Comparison of ENCODE assay signal across 26 cellular contexts in genomic region chr22:36560001-36560400, GRCh38. TPM values are rescaled to one million over a fixed set of nuclear protein-coding genes. Genes with fewer than 3 reads are reported as not detected.
A peak's percentile ranks its signal among the peaks of the same experiment; 100 is the strongest.
DNase-seq lines count a peak whose midpoint lies in the region; ATAC-seq, FAIRE-seq and TF ChIP-seq lines count a peak whose summit lies in the region.
"Had no signal": no experiment of that assay in that cellular context is flagged by ENCODE, and none has a peak within 500 bp of the region (broad histone marks: within the 10 kb centered on the region; RNA-seq: fewer than 3 reads in every experiment).

No MANE protein-coding gene starts in this region.

- H3K4me2 ChIP-seq in GM12878 (ENCODE audit: control insufficient read depth, insufficient read depth) (no peak overlapping the region), H1 (ENCODE audit: insufficient read depth in 1 of 2, low read depth in 2 of 2, low read length in 2 of 2) (no peak overlapping the region)
- H3K4me2 ChIP-seq: BLaER1 had no signal

- peaks cover 2% of the 10 kb centered on the region for H3K36me3 Mint-ChIP-seq in T-helper 17 cell (ENCODE audit: low read depth)
- H3K36me3 Mint-ChIP-seq: CD14-positive monocyte; CD4-positive, alpha-beta memory T cell; CD4-positive, CD25-positive, alpha-beta regulatory T cell; CD8-positive, alpha-beta memory T cell had no signal

- no peak for DNase-seq in T-helper 17 cell
- DNase-seq in GM12878 (ENCODE audit: low read depth, low spot score), result no peak
- DNase-seq in H1 (ENCODE audit: low read depth in 1 of 2, low spot score in 2 of 2), result no peak
- no peak for DNase-seq in stimulated activated CD4-positive, alpha-beta T cell treated with anti-CD3 and anti-CD28 coated beads, Interleukin-2, amount 100 ng/mL, for 24 hours
- DNase-seq in GM10266 (ENCODE audit: extremely low spot score), result no peak
- no peak for DNase-seq in NCI-H446 treated with DMSO at 0.1 percent for 48 hours (lab: John Stamatoyannopoulos, UW)
- DNase-seq: 8988T; ACHN; BE2C; C1 segment of cervical spinal cord; CD4-positive, alpha-beta memory T cell; CD4-positive, CD25-positive, alpha-beta regulatory T cell; CD8-positive, alpha-beta memory T cell; COR-L47; DMS 273 treated with DMSO at 0.1 percent for 48 hours; DMS153; DMS53; DMS79; DND-41; EL; GDM1 had no signal

- no peak overlapping the region for H3K56ac ChIP-seq in H1 (replicated peaks; ENCODE audit: insufficient read length, low read depth, low read length)

- WGBS in GM12878 (ENCODE audit: insufficient coverage, insufficient replicate concordance, low lambda C conversion rate, missing lambda C conversion rate), result 23% methylated on average over 3 of the region's 3 CpGs
- 94% methylated on average over 3 of the region's 3 CpGs; no CpG with 5 or more reads in 1 of the 2 experiments for WGBS in H1 (ENCODE audit: extremely low coverage in 1 of 2, insufficient coverage in 1 of 2, insufficient read length in 1 of 2, insufficient replicate concordance in 2 of 2, low coverage in 1 of 2, low lambda C conversion rate in 2 of 2, missing lambda C conversion rate in 1 of 2), 2 experiments

- ATAC-seq in T-helper 17 cell (no peak), GM12878 (peak; percentile 28; the same call in 2 of the 3 replicates)

- no peak overlapping the region for H3K23ac ChIP-seq in H1 (ENCODE audit: insufficient read length)

- no peak overlapping the region for H3K4me3 ChIP-seq in GM12878
- H3K4me3 ChIP-seq in H1 (ENCODE audit: extremely low read depth in 1 of 4, insufficient read depth in 2 of 4, low read depth in 3 of 4, low read length in 4 of 4), result no peak overlapping the region
- H3K4me3 ChIP-seq: BLaER1 had no signal

- H3K4me1 Mint-ChIP-seq in T-helper 17 cell, result peaks cover 7% of the 10 kb centered on the region
- H3K4me1 Mint-ChIP-seq: CD4-positive, CD25-positive, alpha-beta regulatory T cell had no signal

- H2BK20ac ChIP-seq in H1 (ENCODE audit: low read length), result no peak overlapping the region

- H3K27ac Mint-ChIP-seq in T-helper 17 cell, result peak overlapping the region; percentile 41
- H3K27ac Mint-ChIP-seq: CD14-positive monocyte; CD4-positive, alpha-beta memory T cell; CD8-positive, alpha-beta memory T cell had no signal

- H3K79me2 ChIP-seq in GM12878 (ENCODE audit: control insufficient read depth, insufficient read depth, low read length) (no peaks in the 10 kb centered on the region), H1 (ENCODE audit: control insufficient read depth in 1 of 2, insufficient read depth in 2 of 2, low read length in 2 of 2) (no peaks in the 10 kb centered on the region)

- RAD21 ChIA-PET in GM12878 (lab: Charles Lee; ENCODE audit: unreplicated experiment), result interaction anchor here (1.0 kb wide), 1 partner anchor 8 kb away, joined by 4 read pairs; no protein-coding TSS in a partner anchor

- H3K9me3 ChIP-seq in T-helper 17 cell (ENCODE audit: control insufficient read depth, low read length, poor library complexity, severe bottlenecking) (no peaks in the 10 kb centered on the region), GM12878 (replicated peaks; ENCODE audit: control insufficient read depth, insufficient read depth, low read length) (no peaks in the 10 kb centered on the region), H1 (ENCODE audit: insufficient read depth in 2 of 2, low read depth in 1 of 2, low read length in 1 of 2) (no peaks in the 10 kb centered on the region)
- H3K9me3 ChIP-seq: BE2C, BLaER1 had no signal

- TF ChIP-seq POLR2A in GM12878 (IDR thresholded peaks at IDR 0.05; ENCODE audit: low read depth, low read length) (no peak), H1 (IDR thresholded peaks at IDR 0.05; ENCODE audit: control extremely low read depth in 1 of 2, low read depth in 2 of 2, low read length in 2 of 2) (no peak)

- no peak overlapping the region for H3K27ac ChIP-seq in GM12878 (ENCODE audit: control insufficient read depth, insufficient read depth)
- no peak overlapping the region for H3K27ac ChIP-seq in H1 (ENCODE audit: low read depth, low read length)
- H3K27ac ChIP-seq: BLaER1 had no signal

- no peak overlapping the region for H4K8ac ChIP-seq in H1 (ENCODE audit: extremely low read depth, insufficient read depth, low read length)

- H2AFZ ChIP-seq in GM12878 (ENCODE audit: control insufficient read depth, low read depth, low read length) (no peak overlapping the region), H1 (ENCODE audit: low read length) (no peak overlapping the region)

- no peak overlapping the region for H3K18ac ChIP-seq in H1 (ENCODE audit: extremely low read depth, low read length)

- no peaks in the 10 kb centered on the region for H4K20me1 ChIP-seq in GM12878 (ENCODE audit: control insufficient read depth, insufficient read depth)
- no peaks in the 10 kb centered on the region for H4K20me1 ChIP-seq in H1 (replicated peaks in 1 of 2; ENCODE audit: control insufficient read depth in 1 of 2, insufficient read depth in 2 of 2, low read length in 2 of 2)
- H4K20me1 ChIP-seq: BLaER1 had no signal

- H3K27me3 ChIP-seq in GM12878 (replicated peaks in 1 of 2; ENCODE audit: control insufficient read depth in 2 of 2, insufficient read depth in 2 of 2, low read length in 1 of 2), result peaks cover 2 to 5% of the 10 kb centered on the region in 2 experiments; a peak in 2 of 4 replicates
- no peaks in the 10 kb centered on the region for H3K27me3 ChIP-seq in H1 (replicated peaks in 1 of 4; ENCODE audit: control insufficient read depth in 3 of 4, extremely low read depth in 1 of 4, insufficient read depth in 3 of 4, low read length in 3 of 4)
- H3K27me3 ChIP-seq: BE2C had no signal

- H3K9ac ChIP-seq in GM12878 (ENCODE audit: control insufficient read depth, insufficient read depth, low read length) (no peak overlapping the region), H1 (replicated peaks in 1 of 4; ENCODE audit: extremely low read depth in 1 of 4, low read depth in 3 of 4, low read length in 3 of 4) (no peak overlapping the region)
- H3K9ac ChIP-seq: BLaER1 had no signal

- in situ Hi-C loops in GM12878 (cut with MboI), result no loop called here

- no peak overlapping the region for H3K4me3 Mint-ChIP-seq in T-helper 17 cell
- H3K4me3 Mint-ChIP-seq: CD4-positive, alpha-beta memory T cell; CD4-positive, CD25-positive, alpha-beta regulatory T cell; CD8-positive, alpha-beta memory T cell had no signal

- no peak overlapping the region for H4K5ac ChIP-seq in H1 (ENCODE audit: insufficient read length, low read depth, low read length)

- H3K14ac ChIP-seq in H1 (ENCODE audit: insufficient read length), result no peak overlapping the region

- no peak overlapping the region for H2BK5ac ChIP-seq in H1 (ENCODE audit: low read depth, low read length)

- SMC1A ChIA-PET in GM12878 (lab: Charles Lee; ENCODE audit: uncharacterized antibody, unreplicated experiment), result interaction anchor here (2.2 kb wide), 1 partner anchor 8 kb away, joined by 6 read pairs; no protein-coding TSS in a partner anchor

- H3K4me1 ChIP-seq in GM12878 (ENCODE audit: control insufficient read depth, insufficient read depth, low read length) (no peaks in the 10 kb centered on the region), H1 (replicated peaks in 1 of 4; ENCODE audit: control insufficient read depth in 3 of 4, insufficient read depth in 4 of 4, low read length in 3 of 4) (peaks cover 8 to 24% (median 23%) of the 10 kb centered on the region in 4 experiments)
- H3K4me1 ChIP-seq: BE2C had no signal

- no peak for FAIRE-seq in GM12878 (lab: Jason Lieb, UNC)
- no peak for FAIRE-seq in H1 (lab: Jason Lieb, UNC)
- FAIRE-seq: A204.1, GM12892, GM18507 had no signal

- H3K4ac ChIP-seq in H1 (replicated peaks; ENCODE audit: insufficient read length, low read depth, low read length), result no peak overlapping the region

- H2BK120ac ChIP-seq in H1 (replicated peaks; ENCODE audit: low read depth, low read length), result no peak overlapping the region

- no peaks in the 10 kb centered on the region for H3K79me1 ChIP-seq in H1 (ENCODE audit: low read depth, low read length)

- intact Hi-C loops in GM12878 (cut with micrococcal nuclease; ENCODE audit: unreplicated experiment), result no loop called here

- CTCF ChIA-PET in GM12878 (lab: Yijun Ruan, JAX) (interaction anchor here (0.7 kb wide), 1 partner anchor 10 kb away, joined by 4 read pairs; no protein-coding TSS in a partner anchor), H1 (lab: Charles Lee; ENCODE audit: partially characterized antibody) (interaction anchor here (1.0 to 2.6 kb wide), 4 partner anchors 8 to 291 kb away, joined by 3 to 11 read pairs (median 4); no protein-coding TSS in a partner anchor)

- TF ChIP-seq EP300 in GM12878 (IDR thresholded peaks at IDR 0.05; ENCODE audit: borderline replicate concordance in 1 of 2, control insufficient read depth in 1 of 2, low read depth in 2 of 2, low read length in 2 of 2) (no peak), H1 (IDR thresholded peaks at IDR 0.05; ENCODE audit: borderline replicate concordance in 1 of 2, low read depth in 2 of 2, low read length in 2 of 2) (no peak)

- peaks cover 59% of the 10 kb centered on the region for H3K27me3 Mint-ChIP-seq in T-helper 17 cell

- no peak overlapping the region for H4K91ac ChIP-seq in H1 (replicated peaks; ENCODE audit: insufficient read length, low read length)

- no peak overlapping the region for H2BK12ac ChIP-seq in H1 (ENCODE audit: low read depth, low read length)

- H3K36me3 ChIP-seq in GM12878 (ENCODE audit: control insufficient read depth in 2 of 2, insufficient read depth in 2 of 2, low read length in 1 of 2) (no peaks in the 10 kb centered on the region), H1 (ENCODE audit: control insufficient read depth in 2 of 4, insufficient read depth in 4 of 4, low read length in 3 of 4) (no peaks in the 10 kb centered on the region)
- H3K36me3 ChIP-seq: BE2C, BLaER1 had no signal

- no TSS peak for BruUV-seq in GM12878 (replicated peaks; lab: Mats Ljungman, UMichigan)

- TF ChIP-seq RAD21 in GM12878 (IDR thresholded peaks at IDR 0.05; ENCODE audit: insufficient read depth, low read depth, low read length) (no peak), H1 (IDR thresholded peaks at IDR 0.05 in 1 of 2, conservative IDR thresholded peaks at IDR 0.05 in 1 of 2; ENCODE audit: low read depth in 2 of 2, low read length in 2 of 2) (no peak)

- no peak overlapping the region for H2AK5ac ChIP-seq in H1 (ENCODE audit: low read depth, low read length)

- peak overlapping the region; percentile 61; the same call in 1 of the 2 replicates for H2BK15ac ChIP-seq in H1 (ENCODE audit: low read length)

- H3K23me2 ChIP-seq in H1 (ENCODE audit: low read depth, low read length), result no peaks in the 10 kb centered on the region; the same call in 1 of the 2 replicates

- POLR2A ChIA-PET in GM12878 (lab: Charles Lee), result no interaction called here
- POLR2A ChIA-PET in H1 (lab: Charles Lee; ENCODE audit: partially characterized antibody), result no interaction called here

- TF ChIP-seq CTCF in GM12878 (IDR thresholded peaks at IDR 0.05 in 2 of 3, conservative IDR thresholded peaks at IDR 0.05 in 1 of 3; ENCODE audit: control insufficient read depth in 2 of 3, extremely low read depth in 1 of 3, insufficient read depth in 1 of 3, low read depth in 3 of 3, low read length in 3 of 3) (no peak), H1 (IDR thresholded peaks at IDR 0.05; ENCODE audit: control extremely low read depth in 1 of 3, insufficient read depth in 1 of 3, low read depth in 1 of 3, low read length in 3 of 3) (no peak), GM10266 (IDR thresholded peaks at IDR 0.05; ENCODE audit: control insufficient read depth, insufficient read depth, low read depth, missing control alignments) (no peak)

RNA-seq across cellular contexts. Expression of gene EIF3D, which starts 31.0 kb away (rescaled TPM):
- total RNA-seq in T-helper 17 cell (100 to 1,000 TPM; 231 to 239 TPM), GM12878 (2014; rRNA removed) (417 and 438 TPM in 2 replicates), GM12878 (2014; rRNA removed; fragmentation: Illumina TruSeq; extraction: Trizol) (424 and 435 TPM in 2 replicates), GM12878 (2021) (278 and 300 TPM in 2 replicates)
- 247 and 275 TPM in 2 replicates for total RNA-seq in GM12878 (2013; cell fraction: nucleolus; rRNA removed)
- polyA plus RNA-seq in GM12878 (2011; ENCODE audit: low read depth), result 281 TPM
- polyA plus RNA-seq in GM12878 (2011; rRNA removed) (460 and 558 TPM in 2 replicates), GM12878 (2014; fragmentation: Illumina TruSeq; extraction: Trizol) (488 and 502 TPM in 2 replicates), GM12878 (2014; fragmentation: Nextera tagmentation; extraction: Ambion mirVana) (100 to 1,000 TPM; 249 to 445 TPM), GM12878 (2014; rRNA removed) (428 and 440 TPM in 2 replicates), GM12878 (2016; fragmentation: Nextera tagmentation; extraction: Ambion mirVana) (100 to 1,000 TPM; 240 to 243 TPM), H1 (2011; rRNA removed) (329 and 408 TPM in 2 replicates)
- 608 and 749 TPM in 2 replicates for polyA plus RNA-seq in GM12878 (2011; cell fraction: cytosol; rRNA removed)
- polyA plus RNA-seq in GM12878 (2011; cell fraction: nucleus; rRNA removed), result 437 and 497 TPM in 2 replicates
- polyA plus RNA-seq in GM12878 (2012), result 340 and 341 TPM in 2 replicates
- polyA minus RNA-seq in GM12878 (2011; rRNA and poly(A)+ RNA removed), result 813 and 847 TPM in 2 replicates
- 198 and 219 TPM in 2 replicates for polyA minus RNA-seq in GM12878 (2011; cell fraction: cytosol; rRNA and poly(A)+ RNA removed)
- 136 and 196 TPM in 2 replicates for polyA minus RNA-seq in GM12878 (2011; cell fraction: nucleus; rRNA and poly(A)+ RNA removed)
- 195 and 196 TPM in 2 replicates for total RNA-seq in H1 (2021; fragmentation: NEBNext Ultra II Directional; extraction: Animal tissue kit (Norgen Biotek cat#: 25700))
- 482 TPM for polyA plus RNA-seq in H1 (2011; cell fraction: cytosol; rRNA removed)
- polyA plus RNA-seq in H1 (2011; cell fraction: nucleus; rRNA removed), result 437 TPM
- 214 to 312 TPM (median 300 TPM) in 4 replicates for polyA plus RNA-seq in H1 (2012, experiment 1 of 2)
- 95.3 TPM for polyA plus RNA-seq in H1 (2012, experiment 2 of 2)
- 142 TPM for polyA plus RNA-seq in H1 (2013, experiment 1 of 2)
- 137 TPM for polyA plus RNA-seq in H1 (2013, experiment 2 of 2)
- 459 and 470 TPM in 2 replicates for polyA minus RNA-seq in H1 (2011; rRNA and poly(A)+ RNA removed)
- 274 TPM for polyA minus RNA-seq in H1 (2011; cell fraction: cytosol; rRNA and poly(A)+ RNA removed)
- 176 TPM for polyA minus RNA-seq in H1 (2011; cell fraction: nucleus; rRNA and poly(A)+ RNA removed)

RNA-seq across cellular contexts. Expression of gene FOXRED2, which starts 53.2 kb away (rescaled TPM):
- total RNA-seq in T-helper 17 cell, result 1 to 10 TPM; 1.0 to 1.3 TPM
- 13.5 and 15.1 TPM in 2 replicates for total RNA-seq in GM12878 (2013; cell fraction: nucleolus; rRNA removed)
- total RNA-seq in GM12878 (2014; rRNA removed), result 5.1 and 7.3 TPM in 2 replicates
- total RNA-seq in GM12878 (2014; rRNA removed; fragmentation: Illumina TruSeq; extraction: Trizol), result 3.7 TPM in 2 replicates
- total RNA-seq in GM12878 (2021), result 25.5 and 28.8 TPM in 2 replicates
- 3.3 TPM for polyA plus RNA-seq in GM12878 (2011; ENCODE audit: low read depth)
- polyA plus RNA-seq in GM12878 (2011; rRNA removed), result 1.1 and 1.8 TPM in 2 replicates
- 2.2 and 3.1 TPM in 2 replicates for polyA plus RNA-seq in GM12878 (2011; cell fraction: cytosol; rRNA removed)
- polyA plus RNA-seq in GM12878 (2011; cell fraction: nucleus; rRNA removed), result 4.3 and 4.7 TPM in 2 replicates
- polyA plus RNA-seq in GM12878 (2012), result 5.4 TPM in 2 replicates
- polyA plus RNA-seq in GM12878 (2014; fragmentation: Illumina TruSeq; extraction: Trizol), result 9.6 and 9.8 TPM in 2 replicates
- polyA plus RNA-seq in GM12878 (2014; fragmentation: Nextera tagmentation; extraction: Ambion mirVana), result 1 to 10 TPM; 3.5 to 3.9 TPM
- 7.9 and 8.4 TPM in 2 replicates for polyA plus RNA-seq in GM12878 (2014; rRNA removed)
- polyA plus RNA-seq in GM12878 (2016; fragmentation: Nextera tagmentation; extraction: Ambion mirVana), result 10 to 100 TPM; 20.1 to 24.0 TPM
- 2.6 and 3.9 TPM in 2 replicates for polyA minus RNA-seq in GM12878 (2011; rRNA and poly(A)+ RNA removed)
- polyA minus RNA-seq in GM12878 (2011; cell fraction: cytosol; rRNA and poly(A)+ RNA removed), result 3.0 and 3.9 TPM in 2 replicates
- 2.2 and 3.6 TPM in 2 replicates for polyA minus RNA-seq in GM12878 (2011; cell fraction: nucleus; rRNA and poly(A)+ RNA removed)
- 27.8 and 31.5 TPM in 2 replicates for total RNA-seq in H1 (2021; fragmentation: NEBNext Ultra II Directional; extraction: Animal tissue kit (Norgen Biotek cat#: 25700))
- 11.5 and 17.1 TPM in 2 replicates for polyA plus RNA-seq in H1 (2011; rRNA removed)
- polyA plus RNA-seq in H1 (2011; cell fraction: cytosol; rRNA removed), result 6.6 TPM
- 14.6 TPM for polyA plus RNA-seq in H1 (2011; cell fraction: nucleus; rRNA removed)
- polyA plus RNA-seq in H1 (2012, experiment 1 of 2), result 11.1 to 19.7 TPM (median 14.2 TPM) in 4 replicates
- 15.2 TPM for polyA plus RNA-seq in H1 (2012, experiment 2 of 2)
- 16.3 TPM for polyA plus RNA-seq in H1 (2013, experiment 1 of 2)
- 18.0 TPM for polyA plus RNA-seq in H1 (2013, experiment 2 of 2)
- polyA minus RNA-seq in H1 (2011; rRNA and poly(A)+ RNA removed), result 10.5 and 14.3 TPM in 2 replicates
- 12.0 TPM for polyA minus RNA-seq in H1 (2011; cell fraction: cytosol; rRNA and poly(A)+ RNA removed)
- polyA minus RNA-seq in H1 (2011; cell fraction: nucleus; rRNA and poly(A)+ RNA removed), result 13.3 TPM
